Comparison of ENCODE assay signal across 16 cellular contexts in genomic region chr10:102670871-102671434, GRCh38. TPM values are rescaled to one million over a fixed set of nuclear protein-coding genes. Genes with fewer than 3 reads are reported as not detected.
DNase-seq lines count a peak whose midpoint lies in the region; ATAC-seq and TF ChIP-seq lines count a peak whose summit lies in the region.
"Had no signal": no experiment of that assay in that cellular context is flagged by ENCODE, and none has a peak within 500 bp of the region (broad histone marks: within the 10 kb centered on the region; RNA-seq: fewer than 3 reads in every experiment).

No MANE protein-coding gene starts in this region.

- TF ChIP-seq CTCF in fibroblast of villous mesenchyme (IDR thresholded peaks at IDR 0.05; ENCODE audit: insufficient read depth, low read depth, low read length) (no peak), omental fat pad (IDR thresholded peaks at IDR 0.05) (no peak)

- H3K9me3 Mint-ChIP-seq in activated T-cell treated with anti-CD3 and anti-CD28 coated beads, Interleukin-2, amount 50 U/mL, for 24 hours, result no peaks in the 10 kb centered on the region
- H3K9me3 Mint-ChIP-seq in activated T-cell treated with anti-CD3 and anti-CD28 coated beads, Interleukin-2, amount 50 U/mL, for 4 hours, result no peaks in the 10 kb centered on the region
- H3K9me3 Mint-ChIP-seq in stimulated activated effector memory CD8-positive, alpha-beta T cell treated with anti-CD3 and anti-CD28 coated beads, Interleukin-12 subunit alpha, Interleukin-12 subunit beta, amount 100 ng/mL, for 72 hours, result no peaks in the 10 kb centered on the region
- H3K9me3 Mint-ChIP-seq: activated CD4-positive, alpha-beta memory T cell treated with anti-CD3 and anti-CD28 coated beads, Interleukin-2, amount 10 ng/mL, durations not matched to agents 7 days and 5 days; activated T-helper 1 cell treated with anti-CD3 and anti-CD28 coated beads, Interleukin-12 subunit alpha, Interleukin-12 subunit beta, Interleukin-2, Interleukin-4 antibody, amounts not matched to agents 30 ng/mL and 10 ng/mL and 1 ng/mL, durations not matched to agents 14 hours and 24 hours and 36 hours; CD8-positive, alpha-beta memory T cell; dendritic cell treated with granulocyte-macrophage colony-stimulating factor and Interleukin-4, amounts not matched to agents 40 ng/mL and 50 ng/mL, for 4 days had no signal

- no peak overlapping the region for H3K27ac Mint-ChIP-seq in activated T-cell treated with anti-CD3 and anti-CD28 coated beads, Interleukin-2, amount 50 U/mL, for 24 hours
- H3K27ac Mint-ChIP-seq in stimulated activated effector memory CD8-positive, alpha-beta T cell treated with anti-CD3 and anti-CD28 coated beads, Interleukin-12 subunit alpha, Interleukin-12 subunit beta, amount 100 ng/mL, for 72 hours, result peak overlapping the region; percentile 64
- H3K27ac Mint-ChIP-seq: activated CD4-positive, alpha-beta memory T cell treated with anti-CD3 and anti-CD28 coated beads, Interleukin-2, amount 10 ng/mL, durations not matched to agents 7 days and 5 days; activated T-helper 1 cell treated with anti-CD3 and anti-CD28 coated beads, Interleukin-12 subunit alpha, Interleukin-12 subunit beta, Interleukin-2, Interleukin-4 antibody, amounts not matched to agents 30 ng/mL and 10 ng/mL and 1 ng/mL, durations not matched to agents 14 hours and 24 hours and 36 hours; dendritic cell treated with granulocyte-macrophage colony-stimulating factor and Interleukin-4, amounts not matched to agents 40 ng/mL and 50 ng/mL, for 4 days had no signal

- H3K27me3 Mint-ChIP-seq in activated T-cell treated with anti-CD3 and anti-CD28 coated beads, Interleukin-2, amount 50 U/mL, for 24 hours, result no peaks in the 10 kb centered on the region
- H3K27me3 Mint-ChIP-seq in activated T-cell treated with anti-CD3 and anti-CD28 coated beads, Interleukin-2, amount 50 U/mL, for 4 hours (ENCODE audit: low read depth), result no peaks in the 10 kb centered on the region
- H3K27me3 Mint-ChIP-seq: activated CD4-positive, alpha-beta memory T cell treated with anti-CD3 and anti-CD28 coated beads, Interleukin-2, amount 10 ng/mL, durations not matched to agents 7 days and 5 days; CD8-positive, alpha-beta memory T cell had no signal

- no peak overlapping the region for H3K4me3 ChIP-seq in fibroblast of villous mesenchyme (ENCODE audit: low read depth, low read length)
- H3K4me3 ChIP-seq: SJCRH30 had no signal

- no peak overlapping the region for H3K4me3 Mint-ChIP-seq in activated T-cell treated with anti-CD3 and anti-CD28 coated beads, Interleukin-2, amount 50 U/mL, for 24 hours
- H3K4me3 Mint-ChIP-seq in activated T-cell treated with anti-CD3 and anti-CD28 coated beads, Interleukin-2, amount 50 U/mL, for 4 hours, result no peak overlapping the region
- no peak overlapping the region for H3K4me3 Mint-ChIP-seq in stimulated activated effector memory CD8-positive, alpha-beta T cell treated with anti-CD3 and anti-CD28 coated beads, Interleukin-12 subunit alpha, Interleukin-12 subunit beta, amount 100 ng/mL, for 72 hours
- H3K4me3 Mint-ChIP-seq: activated CD4-positive, alpha-beta memory T cell treated with anti-CD3 and anti-CD28 coated beads, Interleukin-2, amount 10 ng/mL, durations not matched to agents 7 days and 5 days; activated T-helper 1 cell treated with anti-CD3 and anti-CD28 coated beads, Interleukin-12 subunit alpha, Interleukin-12 subunit beta, Interleukin-2, Interleukin-4 antibody, amounts not matched to agents 30 ng/mL and 10 ng/mL and 1 ng/mL, durations not matched to agents 14 hours and 24 hours and 36 hours; dendritic cell treated with granulocyte-macrophage colony-stimulating factor and Interleukin-4, amounts not matched to agents 40 ng/mL and 50 ng/mL, for 4 days had no signal

- H3K36me3 Mint-ChIP-seq in activated T-cell treated with anti-CD3 and anti-CD28 coated beads, Interleukin-2, amount 50 U/mL, for 24 hours (ENCODE audit: low read depth), result no peaks in the 10 kb centered on the region
- no peaks in the 10 kb centered on the region for H3K36me3 Mint-ChIP-seq in activated T-cell treated with anti-CD3 and anti-CD28 coated beads, Interleukin-2, amount 50 U/mL, for 4 hours (ENCODE audit: insufficient read depth)
- H3K36me3 Mint-ChIP-seq in stimulated activated effector memory CD8-positive, alpha-beta T cell treated with anti-CD3 and anti-CD28 coated beads, Interleukin-12 subunit alpha, Interleukin-12 subunit beta, amount 100 ng/mL, for 72 hours, result peaks cover 41% of the 10 kb centered on the region
- H3K36me3 Mint-ChIP-seq: CD8-positive, alpha-beta memory T cell had no signal

- no peak for ATAC-seq in activated T-cell treated with anti-CD3 and anti-CD28 coated beads, Interleukin-2, amount 50 U/mL, for 4 hours
- no peak for ATAC-seq in stimulated activated effector memory CD8-positive, alpha-beta T cell treated with anti-CD3 and anti-CD28 coated beads, Interleukin-12 subunit alpha, Interleukin-12 subunit beta, amount 100 ng/mL, for 72 hours
- ATAC-seq in omental fat pad (ENCODE audit: low FRiP score) (no peak), GM21423 (IDR thresholded peaks at IDR 0.05; ENCODE audit: unreplicated experiment) (no peak)
- ATAC-seq: left cardiac atrium had no signal

- peaks cover 56% of the 10 kb centered on the region for H3K4me1 Mint-ChIP-seq in activated T-cell treated with anti-CD3 and anti-CD28 coated beads, Interleukin-2, amount 50 U/mL, for 24 hours (ENCODE audit: low read depth)
- H3K4me1 Mint-ChIP-seq in activated T-cell treated with anti-CD3 and anti-CD28 coated beads, Interleukin-2, amount 50 U/mL, for 4 hours (ENCODE audit: low read depth), result peaks cover 42% of the 10 kb centered on the region
- peaks cover 39% of the 10 kb centered on the region for H3K4me1 Mint-ChIP-seq in stimulated activated effector memory CD8-positive, alpha-beta T cell treated with anti-CD3 and anti-CD28 coated beads, Interleukin-12 subunit alpha, Interleukin-12 subunit beta, amount 100 ng/mL, for 72 hours

- peak; percentile 22 for DNase-seq in activated T-cell treated with anti-CD3 and anti-CD28 coated beads, Interleukin-2, amount 50 U/mL, for 24 hours
- DNase-seq in activated T-cell treated with anti-CD3 and anti-CD28 coated beads, Interleukin-2, amount 50 U/mL, for 4 hours, result no peak
- peak; percentile 95 for DNase-seq in NCI-H82 (lab: John Stamatoyannopoulos, UW)
- DNase-seq in fibroblast of villous mesenchyme (ENCODE audit: low read depth), result peak; percentile 54
- DNase-seq in stimulated activated effector memory CD8-positive, alpha-beta T cell treated with anti-CD3 and anti-CD28 coated beads, Interleukin-12 subunit alpha, Interleukin-12 subunit beta, amount 100 ng/mL, for 72 hours (ENCODE audit: low spot score in 2 of 2), result no peak
- no peak for DNase-seq in omental fat pad (ENCODE audit: low spot score)
- no peak for DNase-seq in inferior parietal cortex (ENCODE audit: extremely low spot score)
- DNase-seq: activated CD4-positive, alpha-beta memory T cell treated with anti-CD3 and anti-CD28 coated beads, Interleukin-2, amount 10 ng/mL, durations not matched to agents 7 days and 5 days; GDM1; left cardiac atrium; NCI-H2107; SJCRH30 had no signal

RNA-seq across cellular contexts. Expression of gene TRIM8, which starts 26.7 kb away (rescaled TPM):
- 10 to 100 TPM; 53.9 to 67.6 (median 59.9) TPM for total RNA-seq in activated T-cell treated with anti-CD3 and anti-CD28 coated beads, Interleukin-2, amount 50 U/mL, for 4 hours
- total RNA-seq in fibroblast of villous mesenchyme (116 and 119 TPM in 2 replicates), omental fat pad (100 to 1,000 TPM in 3 of 4 donors, 10 to 100 TPM in 1; 58.2 to 121 (median 103) TPM)

RNA-seq across cellular contexts. Expression of gene ARL3, which starts 43.2 kb away (rescaled TPM):
- total RNA-seq in activated T-cell treated with anti-CD3 and anti-CD28 coated beads, Interleukin-2, amount 50 U/mL, for 4 hours, result 1 to 10 TPM; 3.2 to 4.8 (median 3.3) TPM
- total RNA-seq in fibroblast of villous mesenchyme (5.5 and 6.0 TPM in 2 replicates), omental fat pad (1 to 10 TPM; 2.8 to 6.1 (median 3.9) TPM)

RNA-seq across cellular contexts. Expression of gene SFXN2, which starts 43.5 kb away (rescaled TPM):
- total RNA-seq in activated T-cell treated with anti-CD3 and anti-CD28 coated beads, Interleukin-2, amount 50 U/mL, for 4 hours, result 10 to 100 TPM; 29.0 to 33.7 (median 31.2) TPM
- total RNA-seq in fibroblast of villous mesenchyme (2.9 and 3.5 TPM in 2 replicates), omental fat pad (1 to 10 TPM; 4.3 to 7.9 (median 5.0) TPM)

Comparison
In these comparisons a context has a peak if more than half of its experiments do, and no peak if none do; other contexts are left out.
1. DNase-seq: peak in activated T-cell treated with anti-CD3 and anti-CD28 coated beads, Interleukin-2, amount 50 U/mL, for 24 hours (single experiment), NCI-H82 (single experiment) and fibroblast of villous mesenchyme (single experiment); none in activated T-cell treated with anti-CD3 and anti-CD28 coated beads, Interleukin-2, amount 50 U/mL, for 4 hours (single experiment), stimulated activated effector memory CD8-positive, alpha-beta T cell treated with anti-CD3 and anti-CD28 coated beads, Interleukin-12 subunit alpha, Interleukin-12 subunit beta, amount 100 ng/mL, for 72 hours (0 of 2), omental fat pad (single experiment) and inferior parietal cortex (single experiment).